14 cellular contexts compared by ENCODE assay signal in genomic region chr3:16769525-16769924, GRCh38.
"Had no signal": no experiment of that assay in that cellular context is flagged by ENCODE, and none has a peak within 500 bp of the region (broad histone marks: within the 10 kb centered on the region; RNA-seq: fewer than 3 reads in every experiment).

No MANE protein-coding gene starts in this region.

- H2AFZ ChIP-seq: neural progenitor cell had no signal

- H3K36me3 ChIP-seq: colonic mucosa, neural progenitor cell, tibial nerve, WERI-Rb-1 had no signal

- H3K4me1 ChIP-seq: colonic mucosa had no signal

- H3K4me2 ChIP-seq: neural progenitor cell had no signal

- H3K27ac ChIP-seq: colonic mucosa, epithelial cell of prostate, neural progenitor cell, skin epidermis, tibial nerve, WERI-Rb-1 had no signal

- H3K9me3 ChIP-seq: colonic mucosa, tibial nerve had no signal

- DNase-seq: activated CD4-positive, alpha-beta T cell treated with anti-CD3 and anti-CD28 coated beads for 1 hour; activated CD4-positive, alpha-beta T cell treated with anti-CD3 and anti-CD28 coated beads, Interleukin-2, amount 50 U/mL, for 1 hour; activated CD8-positive, alpha-beta T cell treated with anti-CD3 and anti-CD28 coated beads, Interleukin-2, amount 10 ng/mL, durations not matched to agents 7 days and 5 days; activated gamma-delta T cell; anterior cingulate cortex; colonic mucosa; naive thymus-derived CD4-positive, alpha-beta T cell; stimulated activated CD4-positive, alpha-beta T cell treated with anti-CD3 and anti-CD28 coated beads, Interleukin-1b, Interleukin-23, amount 100 ng/mL, for 48 hours; T-cell; WERI-Rb-1 had no signal

- H3K9ac ChIP-seq: neural progenitor cell had no signal

- H3K27me3 ChIP-seq: colonic mucosa, neural progenitor cell, tibial nerve had no signal

- H3K4me3 ChIP-seq: colonic mucosa, neural progenitor cell, skin epidermis, tibial nerve had no signal

- ATAC-seq: activated CD8-positive, alpha-beta T cell treated with anti-CD3 and anti-CD28 coated beads, Interleukin-2, amount 10 ng/mL, durations not matched to agents 7 days and 5 days; naive thymus-derived CD4-positive, alpha-beta T cell; T-cell had no signal
